In the genomic region with DNA sequence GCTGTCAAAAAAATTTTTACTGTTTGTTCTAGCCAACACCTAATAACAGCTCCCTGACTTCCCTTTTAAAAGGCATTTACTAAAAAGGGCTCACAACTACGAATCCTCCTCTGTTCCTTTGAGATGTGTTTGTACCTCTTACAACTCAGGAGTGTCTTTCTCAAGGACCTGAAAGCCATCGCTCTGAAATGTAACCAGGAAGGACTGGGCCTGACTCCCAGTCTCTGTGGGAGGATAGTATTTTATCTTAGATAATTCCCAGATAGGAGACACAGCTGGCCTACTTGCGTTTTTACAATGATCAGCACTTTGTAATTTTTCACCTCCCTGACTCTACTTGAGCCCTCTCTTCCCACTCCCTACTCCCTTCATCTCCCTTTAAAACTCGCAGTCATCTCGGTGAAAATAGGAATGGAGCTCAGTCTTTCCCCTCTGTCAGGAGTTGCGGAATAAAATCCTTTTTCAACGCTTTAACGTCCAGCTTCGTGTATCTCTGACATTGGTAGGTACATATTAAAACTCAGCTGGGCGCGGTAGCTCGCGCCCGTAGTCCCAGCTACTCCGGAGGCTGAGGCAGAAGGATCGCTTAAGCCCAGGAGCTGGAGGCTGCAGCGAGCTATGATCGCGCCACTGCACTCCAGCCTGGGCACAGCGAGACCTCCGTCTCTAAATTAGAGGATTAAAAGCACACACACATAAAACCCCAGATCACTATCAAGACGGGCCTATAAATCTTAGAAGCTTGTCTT, we compare ENCODE assay signal across 8 cellular contexts. TPM values are rescaled to one million over a fixed set of nuclear protein-coding genes. Genes with fewer than 3 reads are reported as not detected.
DNase-seq lines count a peak whose midpoint lies in the region; ATAC-seq, FAIRE-seq and TF ChIP-seq lines count a peak whose summit lies in the region.

No MANE protein-coding gene starts in this region.

- no peaks in the 10 kb centered on the region for H3K9me3 Mint-ChIP-seq in stimulated activated naive CD8-positive, alpha-beta T cell treated with anti-CD3 and anti-CD28 coated beads, Interleukin-15, Interleukin-2, amounts not matched to agents 100 ng/mL and 50 ng/mL, for 24 hours

- peaks cover 51% of the 10 kb centered on the region for H3K36me3 Mint-ChIP-seq in stimulated activated naive CD8-positive, alpha-beta T cell treated with anti-CD3 and anti-CD28 coated beads, Interleukin-15, Interleukin-2, amounts not matched to agents 100 ng/mL and 50 ng/mL, for 24 hours (ENCODE audit: low read depth)

- FAIRE-seq in D721Med (lab: Jason Lieb, UNC) = no peak

- peak overlapping the region; percentile 99 for H3K9ac ChIP-seq in adipocyte (ENCODE audit: low read length)

- peak overlapping the region; percentile 95 to 97 for H3K27ac ChIP-seq in tibial artery

- peak overlapping the region; percentile 92 for H3K4me3 Mint-ChIP-seq in stimulated activated naive CD8-positive, alpha-beta T cell treated with anti-CD3 and anti-CD28 coated beads, Interleukin-15, Interleukin-2, amounts not matched to agents 100 ng/mL and 50 ng/mL, for 24 hours

- H3K36me3 ChIP-seq in adipocyte (ENCODE audit: control insufficient read depth, insufficient read depth, low read length, severe bottlenecking) (peaks cover under 1% of the 10 kb centered on the region), kidney epithelial cell (ENCODE audit: control insufficient read depth, insufficient read depth, low read length) (no peaks in the 10 kb centered on the region), tibial artery (no peaks in the 10 kb centered on the region)

- no peak for TF ChIP-seq CTCF in kidney epithelial cell (IDR thresholded peaks at IDR 0.05; ENCODE audit: insufficient read depth, low read length, poor library complexity, severe bottlenecking)
- no peak for TF ChIP-seq CTCF in tibial artery (IDR thresholded peaks at IDR 0.05)
- TF ChIP-seq CTCF in D721Med (IDR thresholded peaks at IDR 0.05; ENCODE audit: insufficient read depth, missing control alignments) = no peak

- peaks cover 84% of the 10 kb centered on the region for H3K4me1 Mint-ChIP-seq in stimulated activated naive CD8-positive, alpha-beta T cell treated with anti-CD3 and anti-CD28 coated beads, Interleukin-15, Interleukin-2, amounts not matched to agents 100 ng/mL and 50 ng/mL, for 24 hours (ENCODE audit: low read depth)

- H3K4me1 ChIP-seq in adipocyte (ENCODE audit: control insufficient read depth, insufficient read depth, low read length) (peaks cover 36% of the 10 kb centered on the region), tibial artery (peaks cover 0 to 25% (median 17%) of the 10 kb centered on the region in 4 donors)

- ATAC-seq in stimulated activated naive CD8-positive, alpha-beta T cell treated with anti-CD3 and anti-CD28 coated beads, Interleukin-15, Interleukin-2, amounts not matched to agents 100 U/mL and 50 U/mL, for 24 hours = no peak

- H3K4me3 ChIP-seq in adipocyte (ENCODE audit: low read length) (peak overlapping the region; percentile 93), kidney epithelial cell (ENCODE audit: low read depth, low read length) (peak overlapping the region; percentile 85), tibial artery (peak overlapping the region; percentile 86 to 96)

- intact Hi-C loops in tibial artery (cut with DNase I; ENCODE audit: low total_unique reads) = loop anchor here (5.0 kb wide), 2 partner anchors 37 to 113 kb away; partner anchors contain the start of gene RNU2-63P

- peak overlapping the region; percentile 98 for H3K27ac Mint-ChIP-seq in stimulated activated naive CD8-positive, alpha-beta T cell treated with anti-CD3 and anti-CD28 coated beads, Interleukin-15, Interleukin-2, amounts not matched to agents 100 ng/mL and 50 ng/mL, for 24 hours

- H3K9me3 ChIP-seq in adipocyte (ENCODE audit: control insufficient read depth, low read length) = no peaks in the 10 kb centered on the region
- H3K9me3 ChIP-seq in tibial artery = no peaks in the 10 kb centered on the region

- H3K27me3 Mint-ChIP-seq in stimulated activated naive CD8-positive, alpha-beta T cell treated with anti-CD3 and anti-CD28 coated beads, Interleukin-15, Interleukin-2, amounts not matched to agents 100 ng/mL and 50 ng/mL, for 24 hours = no peaks in the 10 kb centered on the region

- H3K27me3 ChIP-seq in adipocyte (replicated peaks; ENCODE audit: control insufficient read depth, insufficient read depth, low read length) (no peaks in the 10 kb centered on the region), kidney epithelial cell (ENCODE audit: control insufficient read depth, insufficient read depth, low read length) (no peaks in the 10 kb centered on the region), tibial artery (no peaks in the 10 kb centered on the region)

- DNase-seq in stimulated activated naive CD8-positive, alpha-beta T cell treated with anti-CD3 and anti-CD28 coated beads, Interleukin-15, Interleukin-2, amounts not matched to agents 100 U/mL and 50 U/mL, for 24 hours = no peak
- no peak for DNase-seq in adipocyte (ENCODE audit: low read depth)
- DNase-seq in kidney epithelial cell (ENCODE audit: low read depth) = no peak
- no peak for DNase-seq in tibial artery
- no peak for DNase-seq in activated gamma-delta T cell (lab: John Stamatoyannopoulos, UW)
- DNase-seq in NCI-H2029 treated with DMSO at 0.1 percent for 48 hours (lab: John Stamatoyannopoulos, UW) = no peak
- DNase-seq in D721Med (ENCODE audit: insufficient read length, low spot score) = no peak

RNA-seq across cellular contexts. Expression of gene KRCC1, which starts 1.1 kb away (rescaled TPM):
- total RNA-seq in kidney epithelial cell = 17.7 and 22.2 TPM in 2 replicates

RNA-seq across cellular contexts. Expression of gene SMYD1, which starts 13.2 kb away (rescaled TPM):
- total RNA-seq in kidney epithelial cell = not detected in 2 replicates

RNA-seq across cellular contexts. Expression of gene RNU2-63P, which starts 38.1 kb away (rescaled TPM):
- total RNA-seq in kidney epithelial cell = not detected in 2 replicates
